Comparison of ENCODE assay signal across 8 cellular contexts in the genomic region with DNA sequence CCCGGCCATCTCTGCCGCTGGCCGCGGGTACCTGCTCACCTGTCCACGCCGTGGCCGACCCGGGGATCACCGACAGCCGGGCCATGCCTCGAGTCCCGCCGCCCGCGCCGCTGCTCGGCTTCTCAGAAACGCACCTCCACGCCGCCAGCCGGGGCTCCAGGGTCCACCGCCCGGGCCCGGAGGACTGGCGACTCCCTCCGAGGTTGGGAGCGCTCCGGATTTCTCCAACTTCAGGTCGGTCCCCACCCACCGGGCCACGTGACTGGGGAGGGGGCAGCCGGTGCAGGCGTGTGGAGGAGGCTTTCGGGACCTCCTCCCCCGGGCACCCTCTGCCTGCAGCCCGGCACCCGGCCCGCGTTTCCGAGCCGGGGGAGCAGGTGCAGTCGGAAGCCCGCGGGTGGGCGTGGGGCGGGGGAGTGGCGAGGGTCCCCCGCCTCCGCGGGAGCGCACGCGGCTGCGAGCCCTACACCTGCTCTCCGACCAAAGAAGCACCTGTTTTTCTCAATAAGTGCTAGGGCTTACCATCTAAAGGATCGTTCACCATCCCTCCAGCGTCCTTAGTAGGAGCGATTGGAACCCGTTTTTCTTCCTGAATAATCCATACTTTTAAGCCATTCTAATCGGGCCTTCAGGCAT. TPM values are rescaled to one million over a fixed set of nuclear protein-coding genes. Genes with fewer than 3 reads are reported as not detected.
DNase-seq lines count a peak whose midpoint lies in the region; ATAC-seq and TF ChIP-seq lines count a peak whose summit lies in the region.

No MANE protein-coding gene starts in this region.

- DNase-seq in AG10803 (ENCODE audit: low read depth) (no peak), M059J (ENCODE audit: low read depth) (peak; percentile 9), right cardiac atrium (peak in 2 of 3 donors; percentile 61 to 70), NCI-H510A (lab: John Stamatoyannopoulos, UW) (no peak)
- DNase-seq in activated effector memory CD4-positive, alpha-beta T cell treated with anti-CD3 and anti-CD28 coated beads, Interleukin-2, amount 50 U/mL, for 16 hours: peak; percentile 70

- no peak overlapping the region for H3K27ac ChIP-seq in right cardiac atrium (ENCODE audit: low read length)
- no peak overlapping the region for H3K27ac ChIP-seq in skeletal muscle tissue (ENCODE audit: low read depth, low read length)

- no peaks in the 10 kb centered on the region for H3K36me3 ChIP-seq in skeletal muscle tissue (ENCODE audit: control insufficient read depth in 3 of 3, insufficient read depth in 3 of 3, low read length in 3 of 3)

- H3K27me3 ChIP-seq in right cardiac atrium (ENCODE audit: control insufficient read depth, insufficient read depth) (no peaks in the 10 kb centered on the region), skeletal muscle tissue (ENCODE audit: control insufficient read depth in 3 of 3, insufficient read depth in 3 of 3, low read length in 3 of 3) (peaks cover 13 to 33% (median 29%) of the 10 kb centered on the region in 3 donors)

- intact Hi-C loops in right cardiac atrium (cut with DNase I): no loop called here

- H3K9me3 ChIP-seq in right cardiac atrium (ENCODE audit: control insufficient read depth, low read length): no peaks in the 10 kb centered on the region
- H3K9me3 ChIP-seq in skeletal muscle tissue (ENCODE audit: control insufficient read depth in 3 of 3, low read length in 3 of 3): peaks cover 0 to 2% (median 0%) of the 10 kb centered on the region in 3 donors

- H3K4me3 ChIP-seq in AG10803 (ENCODE audit: low read length) (peak overlapping the region; percentile 45), right cardiac atrium (ENCODE audit: low read length) (peak overlapping the region; percentile 21), skeletal muscle tissue (ENCODE audit: low read length in 3 of 3) (peak overlapping the region in 2 of 3 donors; percentile 49 to 59)

- TF ChIP-seq CTCF in AG10803 (conservative IDR thresholded peaks at IDR 0.05; ENCODE audit: low read length): no peak

- no peak overlapping the region for H3K9ac ChIP-seq in skeletal muscle tissue (ENCODE audit: low read depth in 1 of 3, low read length in 3 of 3)

- H3K4me1 ChIP-seq in right cardiac atrium (ENCODE audit: control insufficient read depth, insufficient read depth, low read length) (peaks cover 4% of the 10 kb centered on the region), skeletal muscle tissue (ENCODE audit: control insufficient read depth in 3 of 3, insufficient read depth in 3 of 3, low read length in 3 of 3) (peaks cover 8 to 13% (median 12%) of the 10 kb centered on the region in 3 donors)

- WGBS in right cardiac atrium: 10% methylated on average over 60 of the region's 60 CpGs

- ATAC-seq in right cardiac atrium (peak; percentile 18 to 24), HG02840 (IDR thresholded peaks at IDR 0.05; ENCODE audit: low FRiP score, unreplicated experiment) (no peak), GM19397 (IDR thresholded peaks at IDR 0.05; ENCODE audit: unreplicated experiment) (no peak)

RNA-seq across cellular contexts. Expression of a gene that starts 0.6 kb away (rescaled TPM):
- 30.5 and 35.6 TPM in 2 replicates for total RNA-seq in M059J (2014; rRNA removed; shearing (Covaris generic))
- total RNA-seq in right cardiac atrium (1 to 10 TPM; 1.7 to 3.8 (median 2.3) TPM), skeletal muscle tissue (1.0 TPM)
- polyA plus RNA-seq in right cardiac atrium: 1.00 TPM

RNA-seq across cellular contexts. Expression of a gene that starts 40.2 kb away (rescaled TPM):
- total RNA-seq in M059J (2014; rRNA removed; shearing (Covaris generic)): 63.0 and 72.1 TPM in 2 replicates
- total RNA-seq in right cardiac atrium (10 to 100 TPM; 37.2 to 44.7 (median 40.4) TPM), skeletal muscle tissue (27.1 TPM)
- polyA plus RNA-seq in right cardiac atrium: 56.8 TPM

Comparison
In these comparisons a context has a peak if more than half of its experiments do, and no peak if none do; other contexts are left out.
1. DNase-seq: peak in M059J (single experiment), activated effector memory CD4-positive, alpha-beta T cell treated with anti-CD3 and anti-CD28 coated beads, Interleukin-2, amount 50 U/mL, for 16 hours (single experiment) and right cardiac atrium (2 of 3); none in AG10803 (single experiment) and NCI-H510A (single experiment).
2. ATAC-seq: peak in right cardiac atrium (2 of 2); none in HG02840 (single experiment) and GM19397 (single experiment).
3. Peak in every context shown above with its lines, with median percentiles within 50 percentile points of each other: H3K4me3 ChIP-seq.